In genomic region chr4:55181606-55182005, GRCh38 we compare ENCODE assay signal across 18 cellular contexts. TPM values are rescaled to one million over a fixed set of nuclear protein-coding genes. Genes with fewer than 3 reads are reported as not detected.
A peak's percentile ranks its signal among the peaks of the same experiment; 100 is the strongest.
DNase-seq lines count a peak whose midpoint lies in the region; ATAC-seq lines count a peak whose summit lies in the region.
"Had no signal": no experiment of that assay in that cellular context is flagged by ENCODE, and none has a peak within 500 bp of the region (broad histone marks: within the 10 kb centered on the region; RNA-seq: fewer than 3 reads in every experiment).

No MANE protein-coding gene starts in this region.

- ATAC-seq in HG03045 (IDR thresholded peaks at IDR 0.05; ENCODE audit: unreplicated experiment) (no peak), GM18498 (IDR thresholded peaks at IDR 0.05; ENCODE audit: unreplicated experiment) (no peak), GM19324 (IDR thresholded peaks at IDR 0.05; ENCODE audit: low FRiP score, unreplicated experiment) (no peak)
- ATAC-seq: activated naive CD4-positive, alpha-beta T cell treated with anti-CD3 and anti-CD28 coated beads, Interleukin-2, amount 50 U/mL, for 72 hours; stimulated activated memory B cell treated with anti-CD40 and anti-IgM and Interleukin-4, amounts not matched to agents 10 μg/mL and 1 μg/mL and 100 μg/mL, for 72 hours had no signal

- DNase-seq in A172 (ENCODE audit: low spot score) (peak; percentile 57), HT1080 (ENCODE audit: low read depth) (peak; percentile 49), amniotic epithelial cell (ENCODE audit: low read depth) (peak; percentile 72), left kidney (ENCODE audit: low read depth, low spot score) (peak; percentile 85), C1 segment of cervical spinal cord (lab: John Stamatoyannopoulos, UW) (no peak)
- DNase-seq: activated CD4-positive, alpha-beta memory T cell treated with anti-CD3 and anti-CD28 coated beads, Interleukin-2, amount 10 ng/mL, durations not matched to agents 7 days and 5 days; activated T-cell treated with anti-CD3 and anti-CD28 coated beads, Interleukin-2, amount 50 U/mL, for 24 hours; GM23248; kidney; midbrain; NCI-H2029; Right ventricle myocardium superior; transverse colon had no signal

RNA-seq across cellular contexts. Expression of gene KDR, which starts 56.2 kb away (rescaled TPM):
- total RNA-seq in A172 (2014; rRNA removed; shearing (Covaris generic)) = 0.05 and 0.22 TPM in 2 replicates
- total RNA-seq in HT1080 (2014; rRNA removed; shearing (Covaris generic)) = 0.17 and 0.58 TPM in 2 replicates
- 0.07 and 0.08 TPM in 2 replicates for polyA plus RNA-seq in HT1080 (2015; cell fraction: cytosol; rRNA removed)
- 0.23 and 0.49 TPM in 2 replicates for polyA plus RNA-seq in HT1080 (2015; cell fraction: nucleus; rRNA removed)
- total RNA-seq: activated CD4-positive, alpha-beta memory T cell treated with anti-CD3 and anti-CD28 coated beads, Interleukin-2, amount 10 ng/mL, durations not matched to agents 7 days and 5 days; activated naive CD4-positive, alpha-beta T cell treated with anti-CD3 and anti-CD28 coated beads, Interleukin-2, amount 50 U/mL, for 72 hours; GM23248 had no signal

Comparison
In these comparisons a context has a peak if more than half of its experiments do, and no peak if none do; other contexts are left out.
1. DNase-seq: peak in A172 (single experiment), HT1080 (single experiment), amniotic epithelial cell (single experiment) and left kidney (single experiment); none in C1 segment of cervical spinal cord (0 of 14).